ENCODE assay signal across 9 cellular contexts in genomic region chr4:148044889-148045352, GRCh38.
A peak's percentile ranks its signal among the peaks of the same experiment; 100 is the strongest.
DNase-seq lines count a peak whose midpoint lies in the region; ATAC-seq, FAIRE-seq and TF ChIP-seq lines count a peak whose summit lies in the region.
"Had no signal": no experiment of that assay in that cellular context is flagged by ENCODE, and none has a peak within 500 bp of the region (broad histone marks: within the 10 kb centered on the region; RNA-seq: fewer than 3 reads in every experiment).

No MANE protein-coding gene starts in this region.

- no peaks in the 10 kb centered on the region for H3K36me3 Mint-ChIP-seq in glutamatergic neuron (ENCODE audit: unreplicated experiment)

- no peaks in the 10 kb centered on the region for H3K9me3 Mint-ChIP-seq in glutamatergic neuron (ENCODE audit: unreplicated experiment)

- H3K9ac ChIP-seq in kidney (ENCODE audit: low read length in 2 of 2): no peak overlapping the region

- H3K4me1 ChIP-seq in right atrium auricular region: peaks cover 0 to 16% of the 10 kb centered on the region in 2 donors
- no peaks in the 10 kb centered on the region for H3K4me1 ChIP-seq in kidney (ENCODE audit: control insufficient read depth in 1 of 2, insufficient read depth in 1 of 2, low read depth in 1 of 2, low read length in 2 of 2)

- H3K4me3 ChIP-seq in right atrium auricular region: no peak overlapping the region
- no peak overlapping the region for H3K4me3 ChIP-seq in kidney (ENCODE audit: low read length in 2 of 2)

- peak; percentile 96 for ATAC-seq in GM21717 (IDR thresholded peaks at IDR 0.05; ENCODE audit: unreplicated experiment)

- H3K4me1 Mint-ChIP-seq in glutamatergic neuron (ENCODE audit: low read depth, unreplicated experiment): no peaks in the 10 kb centered on the region

- H3K27me3 ChIP-seq in right atrium auricular region: no peaks in the 10 kb centered on the region

- intact Hi-C loops in kidney (cut with DNase I): no loop called here

- no peak overlapping the region for H3K4me3 Mint-ChIP-seq in glutamatergic neuron (ENCODE audit: unreplicated experiment)

- no peak for TF ChIP-seq POLR2A in GM12892 (IDR thresholded peaks at IDR 0.05; ENCODE audit: low read depth, low read length)

- FAIRE-seq in GM12892 (lab: Jason Lieb, UNC) (peak; percentile 66), kidney (lab: Jason Lieb, UNC) (no peak)
- FAIRE-seq: colon had no signal

- no peaks in the 10 kb centered on the region for H3K9me3 ChIP-seq in right atrium auricular region
- H3K9me3 ChIP-seq in kidney (ENCODE audit: control insufficient read depth in 1 of 2, low read length in 2 of 2): no peaks in the 10 kb centered on the region

- DNase-seq in GM12892 (ENCODE audit: insufficient read length): peak; percentile 21
- DNase-seq in LHCN-M2 (ENCODE audit: low read depth): peak; percentile 13
- DNase-seq in right atrium auricular region (ENCODE audit: low spot score): no peak
- no peak for DNase-seq in inferior parietal cortex (ENCODE audit: extremely low spot score)
- no peak for DNase-seq in glutamatergic neuron
- DNase-seq in kidney: no peak
- DNase-seq in NK-92 treated with Interleukin-12 subunit alpha and Interleukin-12 subunit beta, amount 100 ng/mL, for 24 hours (lab: John Stamatoyannopoulos, UW): no peak

- no peak overlapping the region for H3K27ac Mint-ChIP-seq in glutamatergic neuron (ENCODE audit: unreplicated experiment)

- H3K27me3 Mint-ChIP-seq in glutamatergic neuron (ENCODE audit: unreplicated experiment): no peaks in the 10 kb centered on the region

- H3K27ac ChIP-seq in right atrium auricular region: peak overlapping the region; percentile 64 to 94
- H3K27ac ChIP-seq in kidney (ENCODE audit: low read depth in 2 of 2, low read length in 2 of 2): no peak overlapping the region

- TF ChIP-seq CTCF in right atrium auricular region (IDR thresholded peaks at IDR 0.05): no peak
- TF ChIP-seq CTCF in glutamatergic neuron (IDR thresholded peaks at IDR 0.05; ENCODE audit: partially characterized antibody, unreplicated experiment): no peak
- TF ChIP-seq CTCF in kidney (IDR thresholded peaks at IDR 0.05; ENCODE audit: borderline replicate concordance, extremely low read depth, insufficient read depth): no peak

- peaks cover 12% of the 10 kb centered on the region for H3K36me3 ChIP-seq in right atrium auricular region
- no peaks in the 10 kb centered on the region for H3K36me3 ChIP-seq in kidney (ENCODE audit: control insufficient read depth in 1 of 2, insufficient read depth in 2 of 2, low read length in 2 of 2)

Comparison
In these comparisons a context has a peak if more than half of its experiments do, and no peak if none do; other contexts are left out.
1. DNase-seq: peak in GM12892 (single experiment) and LHCN-M2 (single experiment); none in right atrium auricular region (single experiment), inferior parietal cortex (single experiment), glutamatergic neuron (single experiment), kidney (single experiment) and NK-92 treated with Interleukin-12 subunit alpha and Interleukin-12 subunit beta, amount 100 ng/mL, for 24 hours (single experiment).
2. H3K27ac ChIP-seq: peak in right atrium auricular region (2 of 2); none in kidney (0 of 2).